ENCODE assay signal across 21 cellular contexts in the genomic region with DNA sequence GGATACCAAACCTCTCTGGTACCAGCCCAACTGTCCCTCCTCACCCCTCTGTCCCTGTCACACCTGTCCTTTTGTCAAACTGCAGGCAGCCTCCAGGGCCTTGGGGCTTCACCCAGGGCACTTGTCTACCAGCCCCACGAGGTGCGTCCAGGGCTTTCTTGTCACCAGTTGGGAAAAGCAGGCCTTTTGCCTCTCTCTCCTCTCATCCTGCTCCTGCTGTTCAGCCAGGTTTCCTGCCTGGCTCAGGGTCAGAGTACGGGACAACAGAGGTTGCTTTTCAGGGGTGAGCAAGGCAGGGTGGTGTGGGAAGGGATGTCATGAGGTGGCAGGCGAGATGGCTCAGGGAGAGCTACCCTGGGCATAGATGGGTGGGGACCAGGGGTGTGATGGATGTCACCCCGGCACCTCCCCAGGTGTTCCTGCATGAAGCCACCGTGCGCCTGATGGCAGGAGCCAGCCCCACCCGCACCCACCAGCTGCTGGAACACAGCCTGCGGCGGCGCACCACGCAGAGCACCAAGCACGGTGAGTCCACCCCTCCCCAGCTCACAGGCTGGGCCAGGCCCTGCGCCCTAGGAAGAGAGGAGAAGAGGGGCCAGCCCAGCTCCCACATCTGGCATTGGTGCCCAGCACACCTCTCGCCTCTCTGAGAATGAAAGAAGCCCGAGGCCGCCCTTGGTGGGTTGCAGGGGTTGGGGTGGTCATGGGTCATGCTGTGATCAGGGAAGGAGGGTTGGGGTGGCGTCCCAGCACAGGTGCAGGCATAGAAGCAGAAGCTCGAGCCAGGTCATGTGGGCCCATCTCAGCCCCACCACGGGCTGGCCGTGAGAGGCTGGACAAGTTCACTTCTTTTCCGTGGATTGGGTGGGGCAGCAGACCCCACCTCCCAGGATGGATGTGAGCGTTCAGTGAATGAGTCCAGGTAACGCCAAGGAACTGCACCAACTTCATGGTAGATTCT. TPM values are rescaled to one million over a fixed set of nuclear protein-coding genes. Genes with fewer than 3 reads are reported as not detected.
"Had no signal": no experiment of that assay in that cellular context is flagged by ENCODE, and none has a peak within 500 bp of the region (broad histone marks: within the 10 kb centered on the region; RNA-seq: fewer than 3 reads in every experiment).

No MANE protein-coding gene starts in this region.

- H3K4me3 Mint-ChIP-seq: activated T-helper 1 cell treated with anti-CD3 and anti-CD28 coated beads, Interleukin-12 subunit alpha, Interleukin-12 subunit beta, Interleukin-2, Interleukin-4 antibody, amounts not matched to agents 30 ng/mL and 10 ng/mL and 1 ng/mL, durations not matched to agents 14 hours and 24 hours and 36 hours; naive thymus-derived CD8-positive, alpha-beta T cell; stimulated activated naive CD8-positive, alpha-beta T cell treated with anti-CD3 and anti-CD28 coated beads, Interleukin-15, Interleukin-2, amounts not matched to agents 100 ng/mL and 50 ng/mL, for 24 hours; WTC11 had no signal

- H3K27ac ChIP-seq: skin epidermis, testis, upper lobe of right lung had no signal

- ATAC-seq: gastrocnemius medialis; mucosa of descending colon; naive thymus-derived CD8-positive, alpha-beta T cell; upper lobe of right lung; WTC11 had no signal

- H3K9me3 Mint-ChIP-seq: activated T-helper 1 cell treated with anti-CD3 and anti-CD28 coated beads, Interleukin-12 subunit alpha, Interleukin-12 subunit beta, Interleukin-2, Interleukin-4 antibody, amounts not matched to agents 30 ng/mL and 10 ng/mL and 1 ng/mL, durations not matched to agents 14 hours and 24 hours and 36 hours; naive thymus-derived CD8-positive, alpha-beta T cell; stimulated activated naive CD8-positive, alpha-beta T cell treated with anti-CD3 and anti-CD28 coated beads, Interleukin-15, Interleukin-2, amounts not matched to agents 100 ng/mL and 50 ng/mL, for 24 hours; WTC11 had no signal

- H3K27ac Mint-ChIP-seq: activated T-helper 1 cell treated with anti-CD3 and anti-CD28 coated beads, Interleukin-12 subunit alpha, Interleukin-12 subunit beta, Interleukin-2, Interleukin-4 antibody, amounts not matched to agents 30 ng/mL and 10 ng/mL and 1 ng/mL, durations not matched to agents 14 hours and 24 hours and 36 hours; WTC11 had no signal

- H3K27me3 Mint-ChIP-seq: stimulated activated naive CD8-positive, alpha-beta T cell treated with anti-CD3 and anti-CD28 coated beads, Interleukin-15, Interleukin-2, amounts not matched to agents 100 ng/mL and 50 ng/mL, for 24 hours had no signal

- DNase-seq: activated CD4-positive, alpha-beta T cell treated with anti-CD3 and anti-CD28 coated beads for 48 hours; activated CD8-positive, alpha-beta memory T cell treated with anti-CD3 and anti-CD28 coated beads, Interleukin-2, amount 50 U/mL, for 48 hours; activated naive CD4-positive, alpha-beta T cell treated with Interleukin-2 at 50 U/mL for 16 hours; gastrocnemius medialis; naive thymus-derived CD8-positive, alpha-beta T cell; stimulated activated CD4-positive, alpha-beta T cell treated with anti-CD3 and anti-CD28 coated beads, Interleukin-15, amount 100 ng/mL, for 24 hours; stimulated activated CD4-positive, alpha-beta T cell treated with anti-CD3 and anti-CD28 coated beads, Interleukin-4, amount 100 ng/mL, for 1 hour; testis; upper lobe of right lung had no signal

RNA-seq across cellular contexts. Expression of a gene that starts 10.1 kb away (rescaled TPM):
- total RNA-seq: dermis microvascular lymphatic vessel endothelial cell; epithelial cell of proximal tubule; gastrocnemius medialis; lung microvascular endothelial cell; mucosa of descending colon; posterior vena cava; T-helper 2 cell treated with Interferon-gamma antibody and Interleukin-4, amounts not matched to agents 100 ng/mL and 5 ng/mL, for 36 hours; upper lobe of right lung had no signal
- polyA plus RNA-seq: adipose tissue; naive thymus-derived CD8-positive, alpha-beta T cell had no signal

RNA-seq across cellular contexts. Expression of a gene that starts 21.9 kb away (rescaled TPM):
- total RNA-seq: gastrocnemius medialis, lung microvascular endothelial cell had no signal

RNA-seq across cellular contexts. Expression of a gene that starts 42.2 kb away (rescaled TPM):
- total RNA-seq: posterior vena cava, right atrium auricular region had no signal
